1 cellular context compared by ENCODE assay signal in genomic region chr14:62655161-62655560, GRCh38.
TF ChIP-seq lines count a peak whose summit lies in the region.

No MANE protein-coding gene starts in this region.

TF ChIP-seq in IMR-90, 13 proteins besides CTCF, POLR2A, EP300 and RAD21 (continued from another document):
- TF ChIP-seq CEBPB (IDR thresholded peaks at IDR 0.05; ENCODE audit: low read depth, low read length) (no peak), NFE2L2 (IDR thresholded peaks at IDR 0.05; ENCODE audit: low read depth, low read length) (no peak), RFX5 (IDR thresholded peaks at IDR 0.05; ENCODE audit: low read depth, low read length) (no peak), ELK1 (IDR thresholded peaks at IDR 0.05; ENCODE audit: borderline replicate concordance, low read depth, low read length) (no peak), USF2 (IDR thresholded peaks at IDR 0.05; ENCODE audit: low read depth, low read length) (no peak), SMC3 (IDR thresholded peaks at IDR 0.05; ENCODE audit: low read depth, low read length) (no peak)
TF ChIP-seq in IMR-90: peak in this region for 0.
